Comparison of ENCODE assay signal across 13 cellular contexts in the genomic region with DNA sequence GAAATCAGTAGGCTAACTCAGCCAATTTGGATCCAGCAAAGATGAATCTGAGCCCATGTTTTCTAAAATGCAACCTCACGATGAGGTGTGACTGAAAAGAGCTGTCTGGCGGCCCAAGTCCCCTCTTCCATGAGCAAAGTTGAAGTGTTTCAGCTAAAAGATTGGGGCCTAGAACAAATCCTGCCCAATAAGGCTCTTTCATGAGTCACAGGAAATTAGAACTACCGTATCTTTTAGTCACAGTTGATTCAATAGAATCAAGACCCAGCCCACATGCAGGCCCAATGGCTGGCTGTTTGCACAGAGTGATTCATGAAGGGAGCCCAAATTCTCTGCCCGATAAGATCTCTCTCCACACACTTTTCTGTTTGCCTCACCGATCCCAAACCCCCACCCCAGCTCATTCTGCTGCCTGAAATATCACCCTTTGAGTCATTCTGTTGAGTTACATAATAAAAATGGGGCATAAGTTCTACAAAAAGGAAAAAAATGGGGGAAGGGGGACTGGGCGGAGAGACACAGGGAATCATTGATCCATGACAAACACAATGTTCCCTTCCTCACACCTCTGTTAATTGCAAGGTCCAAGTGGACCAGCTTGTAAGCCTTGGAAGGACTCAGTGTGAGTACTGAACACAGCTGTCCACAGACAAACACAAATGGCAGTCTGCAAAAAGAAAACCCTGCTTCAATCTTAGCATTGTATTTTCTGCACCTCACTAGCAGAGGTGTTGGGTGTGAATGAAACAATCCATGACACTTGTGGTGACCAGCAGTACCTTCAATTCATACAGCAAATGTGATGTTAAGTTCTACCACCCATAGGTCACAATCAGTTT. TPM values are rescaled to one million over a fixed set of nuclear protein-coding genes. Genes with fewer than 3 reads are reported as not detected.
DNase-seq lines count a peak whose midpoint lies in the region; ATAC-seq, FAIRE-seq and TF ChIP-seq lines count a peak whose summit lies in the region.
"Had no signal": no experiment of that assay in that cellular context is flagged by ENCODE, and none has a peak within 500 bp of the region (broad histone marks: within the 10 kb centered on the region; RNA-seq: fewer than 3 reads in every experiment).

No MANE protein-coding gene starts in this region.

- H3K9me3 ChIP-seq in endothelial cell of umbilical vein (replicated peaks; ENCODE audit: control insufficient read depth, insufficient read depth, low read length) (no peaks in the 10 kb centered on the region), osteoblast (ENCODE audit: low read depth, low read length) (no peaks in the 10 kb centered on the region)

- no peak for ATAC-seq in HG02938 (IDR thresholded peaks at IDR 0.05; ENCODE audit: unreplicated experiment)
- ATAC-seq: stimulated activated naive CD8-positive, alpha-beta T cell treated with anti-CD3 and anti-CD28 coated beads, Interleukin-15, amount 100 ng/mL, for 72 hours had no signal

- H3K27ac ChIP-seq in endothelial cell of umbilical vein (ENCODE audit: insufficient read depth, low read depth, low read length) (no peak overlapping the region), osteoblast (ENCODE audit: low read depth, low read length) (no peak overlapping the region)

- CTCF ChIA-PET in endothelial cell of umbilical vein (lab: Charles Lee), result interaction anchor here (0.9 to 1.4 kb wide), 2 partner anchors 10 kb away, joined by 3 to 5 read pairs; no protein-coding TSS in a partner anchor

- intact Hi-C loops in endothelial cell of umbilical vein (cut with micrococcal nuclease), result no loop called here
- intact Hi-C loops in activated T-helper 1 cell treated with anti-CD3 and anti-CD28 coated beads, Interleukin-12 subunit alpha, Interleukin-12 subunit beta, Interleukin-2, Interleukin-4 antibody, amounts not matched to agents 30 ng/mL and 10 ng/mL and 1 ng/mL, durations not matched to agents 14 hours and 24 hours and 36 hours (cut with micrococcal nuclease), result no loop called here

- TF ChIP-seq CTCF in endothelial cell of umbilical vein (IDR thresholded peaks at IDR 0.05; ENCODE audit: extremely low read depth in 1 of 2, insufficient read depth in 1 of 2, low read depth in 1 of 2, low read length in 2 of 2), result no peak
- TF ChIP-seq CTCF in osteoblast (IDR thresholded peaks at IDR 0.05; ENCODE audit: extremely low read depth, low read depth, low read length), result no peak
- no peak for TF ChIP-seq CTCF in chondrocyte (IDR thresholded peaks at IDR 0.05)

- no peak overlapping the region for H3K27ac Mint-ChIP-seq in chondrocyte (ENCODE audit: unreplicated experiment)
- H3K27ac Mint-ChIP-seq in activated T-helper 1 cell treated with anti-CD3 and anti-CD28 coated beads, Interleukin-12 subunit alpha, Interleukin-12 subunit beta, Interleukin-2, Interleukin-4 antibody, amounts not matched to agents 30 ng/mL and 10 ng/mL and 1 ng/mL, durations not matched to agents 14 hours and 24 hours and 36 hours, result no peak overlapping the region
- H3K27ac Mint-ChIP-seq: stimulated activated naive CD8-positive, alpha-beta T cell treated with anti-CD3 and anti-CD28 coated beads, Interleukin-15, amount 100 ng/mL, for 72 hours had no signal

- H3K9me1 ChIP-seq in endothelial cell of umbilical vein (replicated peaks; ENCODE audit: control insufficient read depth, extremely low read depth, insufficient read depth, low read length), result no peaks in the 10 kb centered on the region

- no peak overlapping the region for H3K4me2 ChIP-seq in endothelial cell of umbilical vein (ENCODE audit: insufficient read depth, low read length)
- H3K4me2 ChIP-seq in osteoblast (ENCODE audit: insufficient read depth, low read length), result peak overlapping the region; percentile 52

- POLR2A ChIA-PET in endothelial cell of umbilical vein (lab: Charles Lee), result no interaction called here

- H3K9ac ChIP-seq in endothelial cell of umbilical vein (replicated peaks; ENCODE audit: extremely low read depth, insufficient read depth, low read length), result no peak overlapping the region

- no peak overlapping the region for H2AFZ ChIP-seq in endothelial cell of umbilical vein (ENCODE audit: low read depth, low read length)
- peak overlapping the region; percentile 25 for H2AFZ ChIP-seq in osteoblast (ENCODE audit: low read length)

- dilution Hi-C loops in endothelial cell of umbilical vein (cut with MboI; ENCODE audit: extremely low pct_ligation_motif_present, low sequenced_read_pairs), result no loop called here

- H3K27me3 Mint-ChIP-seq in chondrocyte (ENCODE audit: low read depth), result peaks cover 9% of the 10 kb centered on the region
- peaks cover 24% of the 10 kb centered on the region for H3K27me3 Mint-ChIP-seq in activated T-helper 1 cell treated with anti-CD3 and anti-CD28 coated beads, Interleukin-12 subunit alpha, Interleukin-12 subunit beta, Interleukin-2, Interleukin-4 antibody, amounts not matched to agents 30 ng/mL and 10 ng/mL and 1 ng/mL, durations not matched to agents 14 hours and 24 hours and 36 hours (ENCODE audit: insufficient read depth)

- peaks cover 16% of the 10 kb centered on the region for H3K9me3 Mint-ChIP-seq in chondrocyte (ENCODE audit: low read depth)
- peaks cover 16% of the 10 kb centered on the region for H3K9me3 Mint-ChIP-seq in activated T-helper 1 cell treated with anti-CD3 and anti-CD28 coated beads, Interleukin-12 subunit alpha, Interleukin-12 subunit beta, Interleukin-2, Interleukin-4 antibody, amounts not matched to agents 30 ng/mL and 10 ng/mL and 1 ng/mL, durations not matched to agents 14 hours and 24 hours and 36 hours

- peak; percentile 71 for DNase-seq in GM04504 (ENCODE audit: low read depth)
- peak; percentile 25 to 32 for DNase-seq in NOMO-1 (lab: John Stamatoyannopoulos, UW; ENCODE audit: unreplicated experiment in 2 of 2)
- DNase-seq in endothelial cell of umbilical vein (ENCODE audit: low read depth, low spot score), result no peak
- DNase-seq in osteoblast (ENCODE audit: insufficient read length, low spot score, missing footprints), result peak; percentile 90
- DNase-seq in NCI-H2107 (lab: John Stamatoyannopoulos, UW), result no peak
- DNase-seq in chondrocyte (ENCODE audit: low spot score), result no peak
- DNase-seq in activated T-helper 1 cell treated with anti-CD3 and anti-CD28 coated beads, Interleukin-12 subunit alpha, Interleukin-12 subunit beta, Interleukin-2, Interleukin-4 antibody, amounts not matched to agents 30 ng/mL and 10 ng/mL and 1 ng/mL, durations not matched to agents 14 hours and 24 hours and 36 hours (ENCODE audit: low spot score), result no peak
- DNase-seq: activated effector memory CD4-positive, alpha-beta T cell treated with Interleukin-2 at 50 U/mL for 16 hours; GDM1; stimulated activated naive CD8-positive, alpha-beta T cell treated with anti-CD3 and anti-CD28 coated beads, Interleukin-15, amount 100 ng/mL, for 72 hours had no signal

- H4K20me1 ChIP-seq in endothelial cell of umbilical vein (replicated peaks; ENCODE audit: control insufficient read depth, extremely low read depth, insufficient read depth, low read length) (no peaks in the 10 kb centered on the region), osteoblast (ENCODE audit: insufficient read depth, low read length) (no peaks in the 10 kb centered on the region)

- H3K4me3 ChIP-seq in endothelial cell of umbilical vein (replicated peaks in 1 of 3; ENCODE audit: insufficient read depth in 1 of 3, low read depth in 1 of 3, low read length in 3 of 3), result no peak overlapping the region
- H3K4me3 ChIP-seq in osteoblast (ENCODE audit: insufficient read depth, low read length), result no peak overlapping the region

- H3K79me2 ChIP-seq in endothelial cell of umbilical vein (ENCODE audit: control insufficient read depth, insufficient read depth, low read length) (no peaks in the 10 kb centered on the region), osteoblast (ENCODE audit: insufficient read depth, low read length) (no peaks in the 10 kb centered on the region)

- no peaks in the 10 kb centered on the region for H3K4me1 ChIP-seq in endothelial cell of umbilical vein (ENCODE audit: control insufficient read depth, extremely low read depth, insufficient read depth, low read length)
- peaks cover 14% of the 10 kb centered on the region for H3K4me1 ChIP-seq in osteoblast (ENCODE audit: insufficient read depth, low read length)

- H3K36me3 ChIP-seq in endothelial cell of umbilical vein (ENCODE audit: control insufficient read depth in 2 of 2, extremely low read depth in 1 of 2, insufficient read depth in 2 of 2, low read length in 2 of 2), result no peaks in the 10 kb centered on the region
- no peaks in the 10 kb centered on the region for H3K36me3 ChIP-seq in osteoblast (ENCODE audit: insufficient read depth, low read length)

- H3K27me3 ChIP-seq in endothelial cell of umbilical vein (ENCODE audit: control insufficient read depth in 2 of 2, insufficient read depth in 2 of 2, low read length in 2 of 2) (no peaks in the 10 kb centered on the region), osteoblast (ENCODE audit: insufficient read depth, low read length) (peaks cover 3% of the 10 kb centered on the region)

- H3K4me3 Mint-ChIP-seq in chondrocyte (ENCODE audit: unreplicated experiment), result no peak overlapping the region
- H3K4me3 Mint-ChIP-seq in activated T-helper 1 cell treated with anti-CD3 and anti-CD28 coated beads, Interleukin-12 subunit alpha, Interleukin-12 subunit beta, Interleukin-2, Interleukin-4 antibody, amounts not matched to agents 30 ng/mL and 10 ng/mL and 1 ng/mL, durations not matched to agents 14 hours and 24 hours and 36 hours, result no peak overlapping the region
- H3K4me3 Mint-ChIP-seq: stimulated activated naive CD8-positive, alpha-beta T cell treated with anti-CD3 and anti-CD28 coated beads, Interleukin-15, amount 100 ng/mL, for 72 hours had no signal

- peaks cover 2% of the 10 kb centered on the region for H3K36me3 Mint-ChIP-seq in chondrocyte (ENCODE audit: low read depth)
- H3K36me3 Mint-ChIP-seq in activated T-helper 1 cell treated with anti-CD3 and anti-CD28 coated beads, Interleukin-12 subunit alpha, Interleukin-12 subunit beta, Interleukin-2, Interleukin-4 antibody, amounts not matched to agents 30 ng/mL and 10 ng/mL and 1 ng/mL, durations not matched to agents 14 hours and 24 hours and 36 hours (ENCODE audit: low read depth), result no peaks in the 10 kb centered on the region

- peaks cover 9% of the 10 kb centered on the region for H3K4me1 Mint-ChIP-seq in chondrocyte (ENCODE audit: low read depth)
- H3K4me1 Mint-ChIP-seq in activated T-helper 1 cell treated with anti-CD3 and anti-CD28 coated beads, Interleukin-12 subunit alpha, Interleukin-12 subunit beta, Interleukin-2, Interleukin-4 antibody, amounts not matched to agents 30 ng/mL and 10 ng/mL and 1 ng/mL, durations not matched to agents 14 hours and 24 hours and 36 hours (ENCODE audit: low read depth), result no peaks in the 10 kb centered on the region
- H3K4me1 Mint-ChIP-seq: stimulated activated naive CD8-positive, alpha-beta T cell treated with anti-CD3 and anti-CD28 coated beads, Interleukin-15, amount 100 ng/mL, for 72 hours had no signal

- BruUV-seq in endothelial cell of umbilical vein (replicated peaks; lab: Mats Ljungman, UMichigan), result no TSS peak

- no peak for TF ChIP-seq POLR2A in endothelial cell of umbilical vein (IDR thresholded peaks at IDR 0.05; ENCODE audit: low read depth, low read length)

- no peak for FAIRE-seq in endothelial cell of umbilical vein (lab: Jason Lieb, UNC)

RNA-seq across cellular contexts. Expression of gene FOXQ1, which starts 13.8 kb away (rescaled TPM):
- not detected in 2 replicates for total RNA-seq in endothelial cell of umbilical vein
- polyA plus RNA-seq in endothelial cell of umbilical vein, result not detected in 2 replicates
- polyA plus RNA-seq in endothelial cell of umbilical vein (2011; cell fraction: cytosol; rRNA removed), result not detected in 2 replicates
- not detected in 2 replicates for polyA plus RNA-seq in endothelial cell of umbilical vein (2011; cell fraction: nucleus; rRNA removed)
- polyA plus RNA-seq in endothelial cell of umbilical vein (2012), result not detected in 2 replicates
- not detected in 2 replicates for polyA minus RNA-seq in endothelial cell of umbilical vein
- 30.5 TPM for polyA minus RNA-seq in endothelial cell of umbilical vein (2011; cell fraction: cytosol; rRNA and poly(A)+ RNA removed)
- polyA minus RNA-seq in endothelial cell of umbilical vein (2011; cell fraction: nucleus; rRNA and poly(A)+ RNA removed), result 0.19 TPM in 1 of 2 replicates, not detected in the other
- 0.59 and 2.5 TPM in 2 replicates for total RNA-seq in osteoblast
- total RNA-seq in chondrocyte, result 0.15 TPM in 1 of 3 replicates, not detected in the others
- not detected in 2 replicates for total RNA-seq in activated T-helper 1 cell treated with anti-CD3 and anti-CD28 coated beads, Interleukin-12 subunit alpha, Interleukin-12 subunit beta, Interleukin-2, Interleukin-4 antibody, amounts not matched to agents 30 ng/mL and 10 ng/mL and 1 ng/mL, durations not matched to agents 14 hours and 24 hours and 36 hours
- total RNA-seq: mesenteric fat pad; T-helper 2 cell treated with Interferon-gamma antibody and Interleukin-4, amounts not matched to agents 100 ng/mL and 5 ng/mL, for 36 hours had no signal

Comparison
In these comparisons a context has a peak if more than half of its experiments do, and no peak if none do; other contexts are left out.
1. DNase-seq: peak in GM04504 (single experiment), NOMO-1 (2 of 2) and osteoblast (single experiment); none in endothelial cell of umbilical vein (single experiment), NCI-H2107 (single experiment), chondrocyte (single experiment) and activated T-helper 1 cell treated with anti-CD3 and anti-CD28 coated beads, Interleukin-12 subunit alpha, Interleukin-12 subunit beta, Interleukin-2, Interleukin-4 antibody, amounts not matched to agents 30 ng/mL and 10 ng/mL and 1 ng/mL, durations not matched to agents 14 hours and 24 hours and 36 hours (single experiment).